Comparison of ENCODE assay signal across 18 cellular contexts in the genomic region with DNA sequence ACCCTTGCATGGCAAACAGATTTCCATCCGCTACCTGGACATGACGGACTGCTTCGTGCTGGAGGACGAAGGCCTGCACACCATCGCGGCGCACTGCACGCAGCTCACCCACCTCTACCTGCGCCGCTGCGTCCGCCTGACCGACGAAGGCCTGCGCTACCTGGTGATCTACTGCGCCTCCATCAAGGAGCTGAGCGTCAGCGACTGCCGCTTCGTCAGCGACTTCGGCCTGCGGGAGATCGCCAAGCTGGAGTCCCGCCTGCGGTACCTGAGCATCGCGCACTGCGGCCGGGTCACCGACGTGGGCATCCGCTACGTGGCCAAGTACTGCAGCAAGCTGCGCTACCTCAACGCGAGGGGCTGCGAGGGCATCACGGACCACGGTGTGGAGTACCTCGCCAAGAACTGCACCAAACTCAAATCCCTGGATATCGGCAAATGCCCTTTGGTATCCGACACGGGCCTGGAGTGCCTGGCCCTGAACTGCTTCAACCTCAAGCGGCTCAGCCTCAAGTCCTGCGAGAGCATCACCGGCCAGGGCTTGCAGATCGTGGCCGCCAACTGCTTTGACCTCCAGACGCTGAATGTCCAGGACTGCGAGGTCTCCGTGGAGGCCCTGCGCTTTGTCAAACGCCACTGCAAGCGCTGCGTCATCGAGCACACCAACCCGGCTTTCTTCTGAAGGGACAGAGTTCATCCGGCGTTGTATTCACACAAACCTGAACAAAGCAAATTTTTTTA.
DNase-seq lines count a peak whose midpoint lies in the region; FAIRE-seq and TF ChIP-seq lines count a peak whose summit lies in the region.
"Had no signal": no experiment of that assay in that cellular context is flagged by ENCODE, and none has a peak within 500 bp of the region (broad histone marks: within the 10 kb centered on the region; RNA-seq: fewer than 3 reads in every experiment).

No MANE protein-coding gene starts in this region.

- intact Hi-C loops in spleen (cut with DNase I; ENCODE audit: low total_unique reads) = no loop called here

- peak; percentile 9 for FAIRE-seq in HTR-8/SVneo (lab: Jason Lieb, UNC)
- FAIRE-seq: GM12892, GM19239 had no signal

- peak; percentile 6 for DNase-seq in GM06990 (ENCODE audit: extremely low read depth, insufficient read length)
- DNase-seq in HTR-8/SVneo (ENCODE audit: insufficient read length, low spot score) = no peak
- no peak for DNase-seq in endothelial cell (ENCODE audit: low spot score)
- peak; percentile 72 for DNase-seq in spleen
- no peak for DNase-seq in ureter (ENCODE audit: low spot score)
- no peak for DNase-seq in NCI-H526 (lab: John Stamatoyannopoulos, UW)
- DNase-seq in amygdala (lab: John Stamatoyannopoulos, UW) = no peak
- DNase-seq: ACHN; C1 segment of cervical spinal cord; Calu3; CD4-positive, alpha-beta T cell; DMS 273 treated with DMSO at 0.1 percent for 48 hours; DMS79; IMR-90; KBM-7 had no signal

- H3K4me3 Mint-ChIP-seq in endothelial cell (ENCODE audit: unreplicated experiment) = peak overlapping the region; percentile 26
- H3K4me3 Mint-ChIP-seq: B cell; CD4-positive, alpha-beta T cell had no signal

- H3K27me3 Mint-ChIP-seq in endothelial cell (ENCODE audit: unreplicated experiment) = peaks cover 10% of the 10 kb centered on the region
- H3K27me3 Mint-ChIP-seq: B cell; CD4-positive, alpha-beta T cell had no signal

- WGBS in spleen, 5 donors = 95 to 97% (median 97%) methylated on average over 45 to 60 of the region's 60 CpGs

- no peaks in the 10 kb centered on the region for H3K36me3 ChIP-seq in GM06990 (ENCODE audit: control insufficient read depth, insufficient read depth, low read length)
- H3K36me3 ChIP-seq in spleen = no peaks in the 10 kb centered on the region

- TF ChIP-seq CTCF in GM06990 (IDR thresholded peaks at IDR 0.05; ENCODE audit: insufficient read depth, low read length, poor library complexity, severe bottlenecking) (no peak), endothelial cell (IDR thresholded peaks at IDR 0.05; ENCODE audit: unreplicated experiment) (no peak), spleen (IDR thresholded peaks at IDR 0.05 in 8 of 11, conservative IDR thresholded peaks at IDR 0.05 in 3 of 11) (no peak)

- H3K27ac Mint-ChIP-seq in endothelial cell (ENCODE audit: unreplicated experiment) = no peak overlapping the region
- H3K27ac Mint-ChIP-seq: B cell; CD4-positive, alpha-beta T cell had no signal

- TF ChIP-seq POLR2A in spleen (IDR thresholded peaks at IDR 0.05) = no peak

- H3K9me3 Mint-ChIP-seq in endothelial cell (ENCODE audit: unreplicated experiment) = no peaks in the 10 kb centered on the region

- H3K4me3 ChIP-seq in GM06990 (replicated peaks; ENCODE audit: low read depth, low read length) (no peak overlapping the region), spleen (no peak overlapping the region)

- peaks cover 0 to 13% (median 1%) of the 10 kb centered on the region in 6 donors for H3K4me1 ChIP-seq in spleen

- H3K27me3 ChIP-seq in GM06990 (replicated peaks; ENCODE audit: control insufficient read depth, insufficient read depth, low read length) = no peaks in the 10 kb centered on the region
- H3K27me3 ChIP-seq in spleen (replicated peaks in 1 of 7) = no peaks in the 10 kb centered on the region

- H3K36me3 Mint-ChIP-seq in endothelial cell (ENCODE audit: low read depth, unreplicated experiment) = peaks cover 48% of the 10 kb centered on the region

- no peak overlapping the region for H3K27ac ChIP-seq in spleen

- peaks cover 0 to 20% (median 3%) of the 10 kb centered on the region in 8 donors for H3K9me3 ChIP-seq in spleen

- H3K4me1 Mint-ChIP-seq in endothelial cell (ENCODE audit: unreplicated experiment) = peaks cover 43% of the 10 kb centered on the region
- H3K4me1 Mint-ChIP-seq: B cell had no signal

Comparison
In these comparisons a context has a peak if more than half of its experiments do, and no peak if none do; other contexts are left out.
1. DNase-seq: peak in GM06990 (single experiment) and spleen (single experiment); none in HTR-8/SVneo (single experiment), endothelial cell (single experiment), ureter (single experiment), NCI-H526 (0 of 2) and amygdala (0 of 56).